Comparison of ENCODE assay signal across 9 cellular contexts in genomic region chr14:68941820-68942219, GRCh38. TPM values are rescaled to one million over a fixed set of nuclear protein-coding genes. Genes with fewer than 3 reads are reported as not detected.
DNase-seq lines count a peak whose midpoint lies in the region; ATAC-seq, FAIRE-seq and TF ChIP-seq lines count a peak whose summit lies in the region.
"Had no signal": no experiment of that assay in that cellular context is flagged by ENCODE, and none has a peak within 500 bp of the region (broad histone marks: within the 10 kb centered on the region; RNA-seq: fewer than 3 reads in every experiment).

No MANE protein-coding gene starts in this region.

- DNase-seq in activated naive CD8-positive, alpha-beta T cell treated with anti-CD3 and anti-CD28 coated beads, Interleukin-2, amount 50 U/mL, for 24 hours: no peak
- peak; percentile 96 for DNase-seq in bronchial epithelial cell (ENCODE audit: low read depth)
- DNase-seq in keratinocyte (ENCODE audit: low read depth, low spot score): peak; percentile 93
- no peak for DNase-seq in activated CD4-positive, alpha-beta T cell treated with anti-CD3 and anti-CD28 coated beads, Interleukin-2, amount 50 U/mL, for 48 hours
- DNase-seq in activated CD8-positive, alpha-beta T cell treated with anti-CD3 and anti-CD28 coated beads, Interleukin-2, amount 10 ng/mL, durations not matched to agents 7 days and 5 days: no peak
- no peak for DNase-seq in NCI-H1092 (lab: John Stamatoyannopoulos, UW)
- DNase-seq: activated T-cell treated with anti-CD3 and anti-CD28 coated beads for 4 hours had no signal

- H3K27me3 Mint-ChIP-seq in activated naive CD8-positive, alpha-beta T cell: no peaks in the 10 kb centered on the region
- H3K27me3 Mint-ChIP-seq in activated naive CD8-positive, alpha-beta T cell treated with anti-CD3 and anti-CD28 coated beads, Interleukin-2, amount 50 U/mL, for 24 hours: no peaks in the 10 kb centered on the region
- no peaks in the 10 kb centered on the region for H3K27me3 Mint-ChIP-seq in activated CD8-positive, alpha-beta T cell treated with anti-CD3 and anti-CD28 coated beads, Interleukin-2, amount 10 ng/mL, durations not matched to agents 7 days and 5 days (ENCODE audit: low read depth)

- H3K4me2 ChIP-seq in keratinocyte (ENCODE audit: control insufficient read depth, extremely low read depth, insufficient read depth, low read depth, low read length): peak overlapping the region; percentile 82

- H3K4me1 Mint-ChIP-seq in activated naive CD8-positive, alpha-beta T cell (ENCODE audit: low read depth): peaks cover 96% of the 10 kb centered on the region
- H3K4me1 Mint-ChIP-seq in activated naive CD8-positive, alpha-beta T cell treated with anti-CD3 and anti-CD28 coated beads, Interleukin-2, amount 50 U/mL, for 24 hours: peaks cover 65% of the 10 kb centered on the region
- peaks cover 60% of the 10 kb centered on the region for H3K4me1 Mint-ChIP-seq in activated CD8-positive, alpha-beta T cell treated with anti-CD3 and anti-CD28 coated beads, Interleukin-2, amount 10 ng/mL, durations not matched to agents 7 days and 5 days (ENCODE audit: low read depth)

- H3K36me3 ChIP-seq in bronchial epithelial cell (ENCODE audit: control insufficient read depth, insufficient read depth, low read length): no peaks in the 10 kb centered on the region
- peaks cover 9 to 62% of the 10 kb centered on the region in 2 experiments for H3K36me3 ChIP-seq in keratinocyte (ENCODE audit: control insufficient read depth in 2 of 2, extremely low read depth in 1 of 2, insufficient read depth in 2 of 2, low read length in 2 of 2)

- H3K9me1 ChIP-seq in keratinocyte (ENCODE audit: control insufficient read depth, extremely low read depth, insufficient read depth, low read length): peaks cover 22% of the 10 kb centered on the region

- TF ChIP-seq CTCF in bronchial epithelial cell (IDR thresholded peaks at IDR 0.05; ENCODE audit: insufficient read depth, low read length, severe bottlenecking) (peak; percentile 85), keratinocyte (optimal IDR thresholded peaks at IDR 0.05 in 1 of 3, IDR thresholded peaks at IDR 0.05 in 1 of 3, conservative IDR thresholded peaks at IDR 0.05 in 1 of 3; ENCODE audit: extremely low read depth in 1 of 3, insufficient read depth in 2 of 3, low read length in 3 of 3) (peak in 2 of 3 experiments; percentile 79 to 91)

- H3K27ac ChIP-seq in keratinocyte (ENCODE audit: control insufficient read depth, insufficient read depth, low read length): peak overlapping the region; percentile 59

- H3K27me3 ChIP-seq in bronchial epithelial cell (ENCODE audit: control insufficient read depth, insufficient read depth, low read length) (no peaks in the 10 kb centered on the region), keratinocyte (ENCODE audit: control insufficient read depth, extremely low read depth, insufficient read depth, low read length) (no peaks in the 10 kb centered on the region)

- no peaks in the 10 kb centered on the region for H3K36me3 Mint-ChIP-seq in activated naive CD8-positive, alpha-beta T cell
- no peaks in the 10 kb centered on the region for H3K36me3 Mint-ChIP-seq in activated naive CD8-positive, alpha-beta T cell treated with anti-CD3 and anti-CD28 coated beads, Interleukin-2, amount 50 U/mL, for 24 hours (ENCODE audit: low read depth)
- H3K36me3 Mint-ChIP-seq in activated CD8-positive, alpha-beta T cell treated with anti-CD3 and anti-CD28 coated beads, Interleukin-2, amount 10 ng/mL, durations not matched to agents 7 days and 5 days (ENCODE audit: low read depth): peaks cover 2% of the 10 kb centered on the region

- no peak overlapping the region for H2AFZ ChIP-seq in keratinocyte (ENCODE audit: control insufficient read depth, low read length)

- H3K4me1 ChIP-seq in keratinocyte (ENCODE audit: control insufficient read depth, extremely low read depth, insufficient read depth, low read length): peaks cover 99% of the 10 kb centered on the region

- CTCF ChIA-PET in activated CD8-positive, alpha-beta T cell treated with anti-CD3 and anti-CD28 coated beads, Interleukin-2, amount 10 ng/mL, durations not matched to agents 7 days and 5 days (lab: Charles Lee): interaction anchor here (1.1 kb wide), 1 partner anchor 14 kb away, joined by 3 read pairs; no protein-coding TSS in a partner anchor

- no peaks in the 10 kb centered on the region for H3K9me3 ChIP-seq in keratinocyte (ENCODE audit: control insufficient read depth, low read depth, low read length)

- peak overlapping the region; percentile 54 for H3K27ac Mint-ChIP-seq in activated naive CD8-positive, alpha-beta T cell
- H3K27ac Mint-ChIP-seq in activated naive CD8-positive, alpha-beta T cell treated with anti-CD3 and anti-CD28 coated beads, Interleukin-2, amount 50 U/mL, for 24 hours: no peak overlapping the region
- no peak overlapping the region for H3K27ac Mint-ChIP-seq in activated CD8-positive, alpha-beta T cell treated with anti-CD3 and anti-CD28 coated beads, Interleukin-2, amount 10 ng/mL, durations not matched to agents 7 days and 5 days

- H3K4me3 ChIP-seq in bronchial epithelial cell (ENCODE audit: low read depth, low read length) (no peak overlapping the region), keratinocyte (ENCODE audit: control insufficient read depth in 2 of 3, extremely low read depth in 1 of 3, insufficient read depth in 2 of 3, low read depth in 1 of 3, low read length in 3 of 3) (peak overlapping the region in 2 of 3 experiments; percentile 18 to 49)

- H3K9me3 Mint-ChIP-seq in activated naive CD8-positive, alpha-beta T cell (ENCODE audit: low read depth): no peaks in the 10 kb centered on the region
- no peaks in the 10 kb centered on the region for H3K9me3 Mint-ChIP-seq in activated naive CD8-positive, alpha-beta T cell treated with anti-CD3 and anti-CD28 coated beads, Interleukin-2, amount 50 U/mL, for 24 hours
- no peaks in the 10 kb centered on the region for H3K9me3 Mint-ChIP-seq in activated CD8-positive, alpha-beta T cell treated with anti-CD3 and anti-CD28 coated beads, Interleukin-2, amount 10 ng/mL, durations not matched to agents 7 days and 5 days (ENCODE audit: insufficient read depth)

- H3K79me2 ChIP-seq in keratinocyte (ENCODE audit: control insufficient read depth, insufficient read depth, low read length): peaks cover 98% of the 10 kb centered on the region

- dilution Hi-C loops in keratinocyte (cut with MboI; ENCODE audit: extremely low pct_ligation_motif_present, low sequenced_read_pairs): no loop called here

- H3K9ac ChIP-seq in keratinocyte (ENCODE audit: control insufficient read depth, extremely low read depth, insufficient read depth, low read length): peak overlapping the region; percentile 25

- H3K4me3 Mint-ChIP-seq in activated naive CD8-positive, alpha-beta T cell: no peak overlapping the region
- H3K4me3 Mint-ChIP-seq in activated naive CD8-positive, alpha-beta T cell treated with anti-CD3 and anti-CD28 coated beads, Interleukin-2, amount 50 U/mL, for 24 hours: no peak overlapping the region
- H3K4me3 Mint-ChIP-seq in activated CD8-positive, alpha-beta T cell treated with anti-CD3 and anti-CD28 coated beads, Interleukin-2, amount 10 ng/mL, durations not matched to agents 7 days and 5 days: no peak overlapping the region

- POLR2A ChIA-PET in activated CD8-positive, alpha-beta T cell treated with anti-CD3 and anti-CD28 coated beads, Interleukin-2, amount 10 ng/mL, durations not matched to agents 7 days and 5 days (lab: Charles Lee): no interaction called here

- peaks cover 36% of the 10 kb centered on the region for H4K20me1 ChIP-seq in keratinocyte (ENCODE audit: control insufficient read depth, extremely low read depth, insufficient read depth, low read length)

- no peak for ATAC-seq in activated naive CD8-positive, alpha-beta T cell treated with anti-CD3 and anti-CD28 coated beads, Interleukin-2, amount 50 U/mL, for 24 hours
- ATAC-seq in HG03108 (IDR thresholded peaks at IDR 0.05; ENCODE audit: unreplicated experiment): no peak
- no peak for ATAC-seq in activated CD8-positive, alpha-beta T cell treated with anti-CD3 and anti-CD28 coated beads, Interleukin-2, amount 10 ng/mL, durations not matched to agents 7 days and 5 days

- FAIRE-seq in bronchial epithelial cell (lab: Jason Lieb, UNC) (peak; percentile 95), keratinocyte (lab: Jason Lieb, UNC) (no peak)

RNA-seq across cellular contexts. Expression of gene ACTN1, which starts 37.3 kb away (rescaled TPM):
- 118 and 165 TPM in 2 replicates for total RNA-seq in bronchial epithelial cell
- 394 to 1,027 TPM (median 558 TPM) in 3 replicates for polyA plus RNA-seq in keratinocyte
- 195 TPM for polyA plus RNA-seq in keratinocyte (2011; ENCODE audit: low read depth)
- 508 and 647 TPM in 2 replicates for polyA plus RNA-seq in keratinocyte (2011; cell fraction: cytosol; rRNA removed)
- polyA plus RNA-seq in keratinocyte (2011; cell fraction: nucleus; rRNA removed): 807 and 940 TPM in 2 replicates
- polyA plus RNA-seq in keratinocyte (2012; ENCODE audit: low replicate concordance): 200 and 858 TPM in 2 replicates
- 613 to 2,215 TPM (median 836 TPM) in 3 replicates for polyA minus RNA-seq in keratinocyte
- 1,064 TPM for polyA minus RNA-seq in keratinocyte (2011; cell fraction: cytosol; rRNA and poly(A)+ RNA removed)
- 724 and 945 TPM in 2 replicates for polyA minus RNA-seq in keratinocyte (2011; cell fraction: nucleus; rRNA and poly(A)+ RNA removed)
- total RNA-seq in activated CD8-positive, alpha-beta T cell treated with anti-CD3 and anti-CD28 coated beads, Interleukin-2, amount 10 ng/mL, durations not matched to agents 7 days and 5 days: 10 to 100 TPM; 51.4 to 56.1 TPM

Comparison
In these comparisons a context has a peak if more than half of its experiments do, and no peak if none do; other contexts are left out.
1. DNase-seq: peak in bronchial epithelial cell (single experiment) and keratinocyte (single experiment); none in activated naive CD8-positive, alpha-beta T cell treated with anti-CD3 and anti-CD28 coated beads, Interleukin-2, amount 50 U/mL, for 24 hours (single experiment), activated CD4-positive, alpha-beta T cell treated with anti-CD3 and anti-CD28 coated beads, Interleukin-2, amount 50 U/mL, for 48 hours (0 of 2), activated CD8-positive, alpha-beta T cell treated with anti-CD3 and anti-CD28 coated beads, Interleukin-2, amount 10 ng/mL, durations not matched to agents 7 days and 5 days (single experiment) and NCI-H1092 (single experiment).